ENCODE assay signal across 11 cellular contexts in genomic region chr12:101021911-101022388, GRCh38.
DNase-seq lines count a peak whose midpoint lies in the region; ATAC-seq, FAIRE-seq and TF ChIP-seq lines count a peak whose summit lies in the region.
"Had no signal": no experiment of that assay in that cellular context is flagged by ENCODE, and none has a peak within 500 bp of the region (broad histone marks: within the 10 kb centered on the region; RNA-seq: fewer than 3 reads in every experiment).

No MANE protein-coding gene starts in this region.

- H3K4ac ChIP-seq in trophoblast cell (ENCODE audit: low read depth, low read length): no peak overlapping the region

- H3K9me3 ChIP-seq in PC-3 (ENCODE audit: low read length) (0 out of 2 replicates have a peak, but pooled peaks cover 2% of the 10 kb centered on the region), trophoblast cell (ENCODE audit: insufficient read depth, low read depth, low read length) (no peaks in the 10 kb centered on the region)

- H2AFZ ChIP-seq in PC-3 (ENCODE audit: low read length) (no peak overlapping the region), trophoblast cell (ENCODE audit: insufficient read depth, low read length, poor library complexity) (no peak overlapping the region)
- H2AFZ ChIP-seq: hepatocyte had no signal

- no peak for FAIRE-seq in frontal cortex (lab: Jason Lieb, UNC)

- H3K18ac ChIP-seq in trophoblast cell (ENCODE audit: low read length): no peak overlapping the region

- TF ChIP-seq CTCF in PC-3 (conservative IDR thresholded peaks at IDR 0.05; ENCODE audit: low read depth, low read length) (no peak), epithelial cell of esophagus (IDR thresholded peaks at IDR 0.05; ENCODE audit: insufficient read depth, low read depth, low read length, missing control alignments) (no peak)

- H3K79me2 ChIP-seq in PC-3 (ENCODE audit: low read length) (no peaks in the 10 kb centered on the region), trophoblast cell (ENCODE audit: control insufficient read depth, insufficient read depth, low read length, poor library complexity) (no peaks in the 10 kb centered on the region)
- H3K79me2 ChIP-seq: hepatocyte had no signal

- H4K91ac ChIP-seq in trophoblast cell (ENCODE audit: low read depth, low read length): no peak overlapping the region

- ATAC-seq in PC-3 (no peak), HG02798 (IDR thresholded peaks at IDR 0.05; ENCODE audit: poor library complexity, unreplicated experiment) (no peak)

- H3K27me3 ChIP-seq in PC-3 (ENCODE audit: low read length) (no peaks in the 10 kb centered on the region), trophoblast cell (ENCODE audit: insufficient read depth, low read length) (no peaks in the 10 kb centered on the region)
- H3K27me3 ChIP-seq: hepatocyte had no signal

- no peaks in the 10 kb centered on the region for H3K9me2 ChIP-seq in PC-3 (replicated peaks; ENCODE audit: low read length)

- H3K4me1 ChIP-seq in PC-3 (ENCODE audit: insufficient read depth, low read length) (peaks cover 41% of the 10 kb centered on the region), trophoblast cell (ENCODE audit: control insufficient read depth in 1 of 2, insufficient read depth in 2 of 2, low read length in 2 of 2) (peaks cover 9 to 16% of the 10 kb centered on the region in 2 experiments)

- no peak overlapping the region for H3K14ac ChIP-seq in trophoblast cell (ENCODE audit: low read length)

- intact Hi-C loops in PC-3 (cut with micrococcal nuclease): no loop called here

- H2BK12ac ChIP-seq in trophoblast cell (ENCODE audit: low read length): no peak overlapping the region

- H3K9ac ChIP-seq in PC-3 (ENCODE audit: low read length): peak overlapping the region; percentile 28; the same call in 1 of the 2 replicates
- H3K9ac ChIP-seq in trophoblast cell (ENCODE audit: low read length): no peak overlapping the region
- H3K9ac ChIP-seq: KMS-11 had no signal

- H2BK120ac ChIP-seq in trophoblast cell (ENCODE audit: insufficient read depth, low read length, poor library complexity): no peak overlapping the region

- H3K27ac ChIP-seq in PC-3 (ENCODE audit: low read length) (peak overlapping the region; percentile 78), trophoblast cell (ENCODE audit: low read depth, low read length) (no peak overlapping the region)
- H3K27ac ChIP-seq: hepatocyte, KMS-11 had no signal

- H3F3A ChIP-seq in PC-3 (ENCODE audit: low read length, unreplicated experiment): no peaks in the 10 kb centered on the region

- no peak overlapping the region for H3K23ac ChIP-seq in trophoblast cell (ENCODE audit: low read length)

- BruUV-seq in PC-3 (replicated peaks; lab: Mats Ljungman, UMichigan): no TSS peak

- H3K4me3 ChIP-seq in PC-3 (ENCODE audit: low read length): no peak overlapping the region
- H3K4me3 ChIP-seq in epithelial cell of esophagus (ENCODE audit: low read length): no peak overlapping the region
- H3K4me3 ChIP-seq in trophoblast cell (ENCODE audit: low read depth, low read length): no peak overlapping the region
- H3K4me3 ChIP-seq: hepatocyte had no signal

- no peak overlapping the region for H2BK5ac ChIP-seq in trophoblast cell (ENCODE audit: low read depth, low read length, poor library complexity)

- H3K79me1 ChIP-seq in trophoblast cell (ENCODE audit: low read length): peaks cover 15% of the 10 kb centered on the region

- H3K36me3 ChIP-seq in PC-3 (ENCODE audit: low read depth, low read length): no peaks in the 10 kb centered on the region
- peaks cover 0 to 6% of the 10 kb centered on the region in 2 experiments for H3K36me3 ChIP-seq in trophoblast cell (ENCODE audit: control insufficient read depth in 1 of 2, insufficient read depth in 2 of 2, low read length in 2 of 2)

- CTCF ChIA-PET in PC-3 (lab: Charles Lee): no interaction called here

- H4K8ac ChIP-seq in trophoblast cell (ENCODE audit: low read depth, low read length): no peak overlapping the region

- H4K20me1 ChIP-seq in PC-3 (ENCODE audit: low read length): no peaks in the 10 kb centered on the region

- 0 out of 2 replicates have a peak overlapping the region, but pooled peaks have one; percentile 6 for H3K4me2 ChIP-seq in PC-3 (ENCODE audit: low read length)
- no peak overlapping the region for H3K4me2 ChIP-seq in trophoblast cell (ENCODE audit: low read length)
- H3K4me2 ChIP-seq: hepatocyte, KMS-11 had no signal

- no peak overlapping the region for H2AK5ac ChIP-seq in trophoblast cell (ENCODE audit: low read length)

- POLR2A ChIA-PET in PC-3 (lab: Charles Lee; ENCODE audit: unreplicated experiment): no interaction called here

- H4K12ac ChIP-seq in trophoblast cell (ENCODE audit: low read depth, low read length): no peak overlapping the region

- DNase-seq in EL (peak; percentile 86), PC-3 (peak; percentile 77), epithelial cell of esophagus (ENCODE audit: low read depth) (peak; percentile 88), trophoblast cell (peak; percentile 4 to 84), frontal cortex (ENCODE audit: low spot score in 2 of 2) (no peak), NCI-H146 (lab: John Stamatoyannopoulos, UW) (no peak)
- no peak for DNase-seq in activated CD8-positive, alpha-beta memory T cell treated with anti-CD3 and anti-CD28 coated beads for 24 hours
- DNase-seq: activated CD4-positive, alpha-beta T cell treated with anti-CD3 and anti-CD28 coated beads for 4 hours had no signal

Comparison
In these comparisons a context has a peak if more than half of its experiments do, and no peak if none do; other contexts are left out.
1. DNase-seq: peak in EL (single experiment), PC-3 (single experiment), epithelial cell of esophagus (single experiment) and trophoblast cell (2 of 2); none in activated CD8-positive, alpha-beta memory T cell treated with anti-CD3 and anti-CD28 coated beads for 24 hours (single experiment), frontal cortex (0 of 2) and NCI-H146 (single experiment).